12 cellular contexts compared by ENCODE assay signal in the genomic region with DNA sequence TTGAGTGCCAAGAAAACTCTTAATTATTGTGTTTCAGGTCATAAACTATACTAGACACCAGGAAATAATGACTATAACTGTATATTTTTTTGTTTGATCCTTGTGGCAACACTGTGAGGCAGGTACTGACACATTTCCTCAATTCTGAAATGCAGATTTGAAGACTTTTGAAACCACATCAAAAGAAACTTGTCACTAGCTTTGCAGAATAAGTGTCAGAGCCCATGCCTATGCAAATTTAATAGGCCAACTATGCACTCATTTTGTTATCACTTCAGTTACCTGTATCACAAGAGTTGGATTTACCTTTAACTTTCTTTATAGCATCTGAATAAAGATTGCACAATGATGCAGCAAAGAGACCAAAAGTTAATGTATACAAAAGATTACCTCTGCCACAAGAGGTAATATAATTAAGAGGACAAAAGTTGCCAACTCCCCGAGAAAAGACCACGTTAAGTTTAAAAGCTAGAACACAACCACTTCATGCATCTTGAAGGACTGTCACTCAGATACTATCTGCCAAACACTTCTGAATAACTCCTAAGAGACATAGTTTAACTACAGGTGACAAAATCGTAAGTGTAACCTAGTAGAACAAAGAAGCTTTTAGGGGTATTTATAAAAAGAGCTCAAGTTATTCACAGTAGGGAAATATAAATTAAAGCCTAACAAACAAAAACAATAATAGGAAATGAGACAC.
DNase-seq lines count a peak whose midpoint lies in the region; ATAC-seq, FAIRE-seq and TF ChIP-seq lines count a peak whose summit lies in the region.
"Had no signal": no experiment of that assay in that cellular context is flagged by ENCODE, and none has a peak within 500 bp of the region (broad histone marks: within the 10 kb centered on the region; RNA-seq: fewer than 3 reads in every experiment).

No MANE protein-coding gene starts in this region.

- no peaks in the 10 kb centered on the region for H3K27me3 Mint-ChIP-seq in activated CD4-positive, alpha-beta T cell treated with anti-CD3 and anti-CD28 coated beads, Interleukin-2, amount 10 ng/mL, durations not matched to agents 7 days and 5 days
- peaks cover 4% of the 10 kb centered on the region for H3K27me3 Mint-ChIP-seq in memory B cell

- peak overlapping the region; percentile 72 for H3K27ac Mint-ChIP-seq in activated CD4-positive, alpha-beta T cell treated with anti-CD3 and anti-CD28 coated beads, Interleukin-2, amount 10 ng/mL, durations not matched to agents 7 days and 5 days
- H3K27ac Mint-ChIP-seq in memory B cell = no peak overlapping the region

- peaks cover 22% of the 10 kb centered on the region for H3K4me1 Mint-ChIP-seq in activated CD4-positive, alpha-beta T cell treated with anti-CD3 and anti-CD28 coated beads, Interleukin-2, amount 10 ng/mL, durations not matched to agents 7 days and 5 days
- peaks cover 12% of the 10 kb centered on the region for H3K4me1 Mint-ChIP-seq in memory B cell

- peak; percentile 32 for DNase-seq in activated CD4-positive, alpha-beta T cell treated with anti-CD3 and anti-CD28 coated beads, Interleukin-2, amount 10 ng/mL, durations not matched to agents 7 days and 5 days
- DNase-seq in activated CD4-positive, alpha-beta T cell treated with anti-CD3 and anti-CD28 coated beads for 1 hour = no peak
- peak in 1 of 2 donors; percentile 4 for DNase-seq in memory B cell (ENCODE audit: low spot score in 2 of 2)
- no peak for DNase-seq in NCI-H1417 (lab: John Stamatoyannopoulos, UW)
- no peak for DNase-seq in H54 (ENCODE audit: insufficient read length, low spot score)
- no peak for DNase-seq in NCI-H69 (lab: John Stamatoyannopoulos, UW)
- DNase-seq: ACHN, activated gamma-delta T cell, HCEC 1CT, PC-3 had no signal

- ATAC-seq in GM21717 (IDR thresholded peaks at IDR 0.05; ENCODE audit: unreplicated experiment) = peak; percentile 92
- peak; percentile 83 for ATAC-seq in HG03521 (IDR thresholded peaks at IDR 0.05; ENCODE audit: unreplicated experiment)
- peak; percentile 95 for ATAC-seq in memory B cell (ENCODE audit: low read depth)
- ATAC-seq: PC-3 had no signal

- no peaks in the 10 kb centered on the region for H3K36me3 Mint-ChIP-seq in activated CD4-positive, alpha-beta T cell treated with anti-CD3 and anti-CD28 coated beads, Interleukin-2, amount 10 ng/mL, durations not matched to agents 7 days and 5 days (ENCODE audit: low read depth)
- peaks cover 9% of the 10 kb centered on the region for H3K36me3 Mint-ChIP-seq in memory B cell

- H3K9me3 Mint-ChIP-seq in activated CD4-positive, alpha-beta T cell treated with anti-CD3 and anti-CD28 coated beads, Interleukin-2, amount 10 ng/mL, durations not matched to agents 7 days and 5 days = peaks cover 3% of the 10 kb centered on the region
- H3K9me3 Mint-ChIP-seq in memory B cell = peaks cover 5% of the 10 kb centered on the region

- CTCF ChIA-PET in activated CD4-positive, alpha-beta T cell treated with anti-CD3 and anti-CD28 coated beads, Interleukin-2, amount 10 ng/mL, durations not matched to agents 7 days and 5 days (lab: Charles Lee) = interaction anchor here (0.6 kb wide), 1 partner anchor 689 kb away, joined by 4 read pairs; no protein-coding TSS in a partner anchor

- no peak for TF ChIP-seq POLR2A in H54 (IDR thresholded peaks at IDR 0.05; ENCODE audit: low read depth, low read length)

- POLR2A ChIA-PET in activated CD4-positive, alpha-beta T cell treated with anti-CD3 and anti-CD28 coated beads, Interleukin-2, amount 10 ng/mL, durations not matched to agents 7 days and 5 days (lab: Charles Lee) = no interaction called here

- no peak overlapping the region for H3K4me3 Mint-ChIP-seq in activated CD4-positive, alpha-beta T cell treated with anti-CD3 and anti-CD28 coated beads, Interleukin-2, amount 10 ng/mL, durations not matched to agents 7 days and 5 days
- no peak overlapping the region for H3K4me3 Mint-ChIP-seq in memory B cell

- FAIRE-seq in H54 (lab: Jason Lieb, UNC) = no peak
